21 cellular contexts compared by ENCODE assay signal in the genomic region with DNA sequence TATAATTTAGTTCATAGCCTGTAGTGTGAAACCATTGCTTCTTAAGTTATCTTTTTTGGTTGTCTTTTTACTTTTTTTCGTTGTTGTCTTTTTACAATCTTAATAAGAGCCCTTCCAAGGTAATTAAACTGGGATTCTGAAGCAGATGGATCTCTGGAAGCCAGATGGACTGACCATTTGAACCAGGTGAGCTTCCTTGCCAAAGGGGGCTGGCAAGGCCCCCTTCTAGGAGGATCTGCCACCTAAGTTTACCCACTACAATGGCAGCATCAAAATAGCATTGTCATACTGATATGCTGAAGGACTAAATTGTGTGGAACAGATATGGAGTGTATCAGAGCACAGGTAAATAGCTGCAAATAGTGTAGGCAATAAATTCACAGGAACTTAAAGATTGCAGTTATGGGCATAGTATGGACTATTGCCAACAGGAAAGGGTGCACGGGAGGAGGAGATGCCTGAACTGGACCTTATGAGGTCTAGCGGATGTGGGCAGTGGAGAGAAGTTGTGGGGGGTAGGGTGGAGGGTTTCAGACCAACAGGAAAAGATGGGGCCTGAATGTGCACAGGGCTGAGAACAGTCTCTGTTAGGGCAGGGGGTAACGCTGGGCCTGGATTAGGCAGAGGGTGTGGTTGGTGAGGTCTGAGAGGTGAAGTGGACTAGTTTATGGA.
DNase-seq lines count a peak whose midpoint lies in the region; ATAC-seq and TF ChIP-seq lines count a peak whose summit lies in the region.
"Had no signal": no experiment of that assay in that cellular context is flagged by ENCODE, and none has a peak within 500 bp of the region (broad histone marks: within the 10 kb centered on the region; RNA-seq: fewer than 3 reads in every experiment).

No MANE protein-coding gene starts in this region.

- no peak overlapping the region for H3K27ac ChIP-seq in thyroid gland
- H3K27ac ChIP-seq: dorsolateral prefrontal cortex, lower lobe of right lung, tibial artery had no signal

- TF ChIP-seq CTCF in mucosa of descending colon (IDR thresholded peaks at IDR 0.05) (no peak), thyroid gland (IDR thresholded peaks at IDR 0.05) (no peak)

- TF ChIP-seq POLR2A in thyroid gland (IDR thresholded peaks at IDR 0.05): no peak

- no peaks in the 10 kb centered on the region for H3K4me1 ChIP-seq in mucosa of descending colon (ENCODE audit: low read depth)
- H3K4me1 ChIP-seq in thyroid gland: peaks cover 12 to 14% of the 10 kb centered on the region in 2 donors
- H3K4me1 ChIP-seq: tibial artery had no signal

- no peaks in the 10 kb centered on the region for H3K9me3 ChIP-seq in mucosa of descending colon
- no peaks in the 10 kb centered on the region for H3K9me3 ChIP-seq in thyroid gland
- H3K9me3 ChIP-seq: lower lobe of right lung, tibial artery had no signal

- no peak overlapping the region for H3K4me3 ChIP-seq in mucosa of descending colon
- no peak overlapping the region for H3K4me3 ChIP-seq in thyroid gland (replicated peaks in 1 of 3)
- H3K4me3 ChIP-seq: dorsolateral prefrontal cortex, K562, lower lobe of right lung, tibial artery had no signal

- no peaks in the 10 kb centered on the region for H3K27me3 ChIP-seq in thyroid gland
- H3K27me3 ChIP-seq: dorsolateral prefrontal cortex, tibial artery had no signal

- H3K36me3 ChIP-seq in mucosa of descending colon (ENCODE audit: low read depth) (no peaks in the 10 kb centered on the region), thyroid gland (no peaks in the 10 kb centered on the region)
- H3K36me3 ChIP-seq: lower lobe of right lung, tibial artery had no signal

- DNase-seq in UCSD-AML1 (lab: John Stamatoyannopoulos, UW; ENCODE audit: unreplicated experiment): peak; percentile 66
- no peak for DNase-seq in mucosa of descending colon
- DNase-seq in AG20443 (ENCODE audit: low spot score): no peak
- no peak for DNase-seq in HCEC 1CT
- no peak for DNase-seq in thyroid gland
- DNase-seq: activated B cell treated with CpG ODN at 0.5 μM for 24 hours; activated CD4-positive, alpha-beta T cell treated with anti-CD3 and anti-CD28 coated beads, Interleukin-2, amount 50 U/mL, for 48 hours; activated effector memory CD4-positive, alpha-beta T cell treated with Interleukin-2 at 50 U/mL for 16 hours; activated naive CD8-positive, alpha-beta T cell treated with anti-CD3 and anti-CD28 coated beads, Interleukin-2, amount 10 ng/mL, durations not matched to agents 7 days and 5 days; activated T-cell treated with anti-CD3 and anti-CD28 coated beads for 4 hours; kidney; lower lobe of right lung; NCI-H1436 treated with DMSO at 0.1 percent for 48 hours; NCI-H510A; RPMI8226; tibial artery had no signal

- 88 to 92% methylated on average over 4 of the region's 4 CpGs for WGBS in thyroid gland, 2 donors

- intact Hi-C loops in mucosa of descending colon (cut with DNase I, micrococcal nuclease) (no loop called here), thyroid gland (cut with DNase I) (no loop called here)

- ATAC-seq in GM18498 (IDR thresholded peaks at IDR 0.05; ENCODE audit: unreplicated experiment): peak; percentile 18
- ATAC-seq in GM19324 (IDR thresholded peaks at IDR 0.05; ENCODE audit: low FRiP score, unreplicated experiment): peak; percentile 31
- peak; percentile 55 for ATAC-seq in mucosa of descending colon
- ATAC-seq: K562, sciatic nerve had no signal
